ENCODE assay signal across 1 cellular context in the genomic region with DNA sequence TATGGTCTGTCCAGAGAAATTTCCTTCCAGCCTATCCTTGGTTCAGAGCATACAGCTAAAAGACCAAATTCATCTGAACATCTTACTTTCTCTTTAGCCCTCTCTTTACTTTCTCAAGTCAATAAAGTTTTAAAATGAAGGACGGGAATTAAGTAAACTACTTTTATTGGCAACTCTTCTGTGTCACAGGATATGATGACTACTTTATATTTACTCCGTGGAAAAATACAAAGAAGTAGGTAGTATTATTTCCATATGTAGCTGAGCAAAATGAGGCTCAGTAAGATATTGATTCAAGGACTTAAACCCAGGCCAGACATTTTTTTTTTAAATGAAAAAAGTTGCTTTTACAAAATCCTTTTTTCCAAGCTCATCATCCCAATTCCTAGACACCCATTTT.
TF ChIP-seq lines count a peak whose summit lies in the region.

No MANE protein-coding gene starts in this region.

TF ChIP-seq in GM23338, 12 proteins besides CTCF, POLR2A, EP300 and RAD21 (continued from another document):
- TF ChIP-seq NANOG (IDR thresholded peaks at IDR 0.05; ENCODE audit: borderline replicate concordance) (no peak), POLR2AphosphoS5 (IDR thresholded peaks at IDR 0.05; ENCODE audit: low read depth) (no peak), STAT1 (IDR thresholded peaks at IDR 0.05; ENCODE audit: unreplicated experiment) (no peak), EZH2 (IDR thresholded peaks at IDR 0.05; ENCODE audit: low read depth, unreplicated experiment) (no peak), EZH2phosphoT487 (IDR thresholded peaks at IDR 0.05; ENCODE audit: unreplicated experiment) (no peak), ZNF331 (CRISPR knock-in tag; IDR thresholded peaks at IDR 0.05; ENCODE audit: low read depth) (no peak), CREB1 (CRISPR knock-in tag; IDR thresholded peaks at IDR 0.05; ENCODE audit: low read depth) (no peak)
- TF ChIP-seq, protein P1, sequence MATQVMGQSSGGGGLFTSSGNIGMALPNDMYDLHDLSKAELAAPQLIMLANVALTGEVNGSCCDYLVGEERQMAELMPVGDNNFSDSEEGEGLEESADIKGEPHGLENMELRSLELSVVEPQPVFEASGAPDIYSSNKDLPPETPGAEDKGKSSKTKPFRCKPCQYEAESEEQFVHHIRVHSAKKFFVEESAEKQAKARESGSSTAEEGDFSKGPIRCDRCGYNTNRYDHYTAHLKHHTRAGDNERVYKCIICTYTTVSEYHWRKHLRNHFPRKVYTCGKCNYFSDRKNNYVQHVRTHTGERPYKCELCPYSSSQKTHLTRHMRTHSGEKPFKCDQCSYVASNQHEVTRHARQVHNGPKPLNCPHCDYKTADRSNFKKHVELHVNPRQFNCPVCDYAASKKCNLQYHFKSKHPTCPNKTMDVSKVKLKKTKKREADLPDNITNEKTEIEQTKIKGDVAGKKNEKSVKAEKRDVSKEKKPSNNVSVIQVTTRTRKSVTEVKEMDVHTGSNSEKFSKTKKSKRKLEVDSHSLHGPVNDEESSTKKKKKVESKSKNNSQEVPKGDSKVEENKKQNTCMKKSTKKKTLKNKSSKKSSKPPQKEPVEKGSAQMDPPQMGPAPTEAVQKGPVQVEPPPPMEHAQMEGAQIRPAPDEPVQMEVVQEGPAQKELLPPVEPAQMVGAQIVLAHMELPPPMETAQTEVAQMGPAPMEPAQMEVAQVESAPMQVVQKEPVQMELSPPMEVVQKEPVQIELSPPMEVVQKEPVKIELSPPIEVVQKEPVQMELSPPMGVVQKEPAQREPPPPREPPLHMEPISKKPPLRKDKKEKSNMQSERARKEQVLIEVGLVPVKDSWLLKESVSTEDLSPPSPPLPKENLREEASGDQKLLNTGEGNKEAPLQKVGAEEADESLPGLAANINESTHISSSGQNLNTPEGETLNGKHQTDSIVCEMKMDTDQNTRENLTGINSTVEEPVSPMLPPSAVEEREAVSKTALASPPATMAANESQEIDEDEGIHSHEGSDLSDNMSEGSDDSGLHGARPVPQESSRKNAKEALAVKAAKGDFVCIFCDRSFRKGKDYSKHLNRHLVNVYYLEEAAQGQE (IDR thresholded peaks at IDR 0.05; ENCODE audit: unreplicated experiment), result no peak
- TF ChIP-seq, protein P2, sequence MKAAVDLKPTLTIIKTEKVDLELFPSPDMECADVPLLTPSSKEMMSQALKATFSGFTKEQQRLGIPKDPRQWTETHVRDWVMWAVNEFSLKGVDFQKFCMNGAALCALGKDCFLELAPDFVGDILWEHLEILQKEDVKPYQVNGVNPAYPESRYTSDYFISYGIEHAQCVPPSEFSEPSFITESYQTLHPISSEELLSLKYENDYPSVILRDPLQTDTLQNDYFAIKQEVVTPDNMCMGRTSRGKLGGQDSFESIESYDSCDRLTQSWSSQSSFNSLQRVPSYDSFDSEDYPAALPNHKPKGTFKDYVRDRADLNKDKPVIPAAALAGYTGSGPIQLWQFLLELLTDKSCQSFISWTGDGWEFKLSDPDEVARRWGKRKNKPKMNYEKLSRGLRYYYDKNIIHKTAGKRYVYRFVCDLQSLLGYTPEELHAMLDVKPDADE (IDR thresholded peaks at IDR 0.05), result no peak
- TF ChIP-seq, protein P3, sequence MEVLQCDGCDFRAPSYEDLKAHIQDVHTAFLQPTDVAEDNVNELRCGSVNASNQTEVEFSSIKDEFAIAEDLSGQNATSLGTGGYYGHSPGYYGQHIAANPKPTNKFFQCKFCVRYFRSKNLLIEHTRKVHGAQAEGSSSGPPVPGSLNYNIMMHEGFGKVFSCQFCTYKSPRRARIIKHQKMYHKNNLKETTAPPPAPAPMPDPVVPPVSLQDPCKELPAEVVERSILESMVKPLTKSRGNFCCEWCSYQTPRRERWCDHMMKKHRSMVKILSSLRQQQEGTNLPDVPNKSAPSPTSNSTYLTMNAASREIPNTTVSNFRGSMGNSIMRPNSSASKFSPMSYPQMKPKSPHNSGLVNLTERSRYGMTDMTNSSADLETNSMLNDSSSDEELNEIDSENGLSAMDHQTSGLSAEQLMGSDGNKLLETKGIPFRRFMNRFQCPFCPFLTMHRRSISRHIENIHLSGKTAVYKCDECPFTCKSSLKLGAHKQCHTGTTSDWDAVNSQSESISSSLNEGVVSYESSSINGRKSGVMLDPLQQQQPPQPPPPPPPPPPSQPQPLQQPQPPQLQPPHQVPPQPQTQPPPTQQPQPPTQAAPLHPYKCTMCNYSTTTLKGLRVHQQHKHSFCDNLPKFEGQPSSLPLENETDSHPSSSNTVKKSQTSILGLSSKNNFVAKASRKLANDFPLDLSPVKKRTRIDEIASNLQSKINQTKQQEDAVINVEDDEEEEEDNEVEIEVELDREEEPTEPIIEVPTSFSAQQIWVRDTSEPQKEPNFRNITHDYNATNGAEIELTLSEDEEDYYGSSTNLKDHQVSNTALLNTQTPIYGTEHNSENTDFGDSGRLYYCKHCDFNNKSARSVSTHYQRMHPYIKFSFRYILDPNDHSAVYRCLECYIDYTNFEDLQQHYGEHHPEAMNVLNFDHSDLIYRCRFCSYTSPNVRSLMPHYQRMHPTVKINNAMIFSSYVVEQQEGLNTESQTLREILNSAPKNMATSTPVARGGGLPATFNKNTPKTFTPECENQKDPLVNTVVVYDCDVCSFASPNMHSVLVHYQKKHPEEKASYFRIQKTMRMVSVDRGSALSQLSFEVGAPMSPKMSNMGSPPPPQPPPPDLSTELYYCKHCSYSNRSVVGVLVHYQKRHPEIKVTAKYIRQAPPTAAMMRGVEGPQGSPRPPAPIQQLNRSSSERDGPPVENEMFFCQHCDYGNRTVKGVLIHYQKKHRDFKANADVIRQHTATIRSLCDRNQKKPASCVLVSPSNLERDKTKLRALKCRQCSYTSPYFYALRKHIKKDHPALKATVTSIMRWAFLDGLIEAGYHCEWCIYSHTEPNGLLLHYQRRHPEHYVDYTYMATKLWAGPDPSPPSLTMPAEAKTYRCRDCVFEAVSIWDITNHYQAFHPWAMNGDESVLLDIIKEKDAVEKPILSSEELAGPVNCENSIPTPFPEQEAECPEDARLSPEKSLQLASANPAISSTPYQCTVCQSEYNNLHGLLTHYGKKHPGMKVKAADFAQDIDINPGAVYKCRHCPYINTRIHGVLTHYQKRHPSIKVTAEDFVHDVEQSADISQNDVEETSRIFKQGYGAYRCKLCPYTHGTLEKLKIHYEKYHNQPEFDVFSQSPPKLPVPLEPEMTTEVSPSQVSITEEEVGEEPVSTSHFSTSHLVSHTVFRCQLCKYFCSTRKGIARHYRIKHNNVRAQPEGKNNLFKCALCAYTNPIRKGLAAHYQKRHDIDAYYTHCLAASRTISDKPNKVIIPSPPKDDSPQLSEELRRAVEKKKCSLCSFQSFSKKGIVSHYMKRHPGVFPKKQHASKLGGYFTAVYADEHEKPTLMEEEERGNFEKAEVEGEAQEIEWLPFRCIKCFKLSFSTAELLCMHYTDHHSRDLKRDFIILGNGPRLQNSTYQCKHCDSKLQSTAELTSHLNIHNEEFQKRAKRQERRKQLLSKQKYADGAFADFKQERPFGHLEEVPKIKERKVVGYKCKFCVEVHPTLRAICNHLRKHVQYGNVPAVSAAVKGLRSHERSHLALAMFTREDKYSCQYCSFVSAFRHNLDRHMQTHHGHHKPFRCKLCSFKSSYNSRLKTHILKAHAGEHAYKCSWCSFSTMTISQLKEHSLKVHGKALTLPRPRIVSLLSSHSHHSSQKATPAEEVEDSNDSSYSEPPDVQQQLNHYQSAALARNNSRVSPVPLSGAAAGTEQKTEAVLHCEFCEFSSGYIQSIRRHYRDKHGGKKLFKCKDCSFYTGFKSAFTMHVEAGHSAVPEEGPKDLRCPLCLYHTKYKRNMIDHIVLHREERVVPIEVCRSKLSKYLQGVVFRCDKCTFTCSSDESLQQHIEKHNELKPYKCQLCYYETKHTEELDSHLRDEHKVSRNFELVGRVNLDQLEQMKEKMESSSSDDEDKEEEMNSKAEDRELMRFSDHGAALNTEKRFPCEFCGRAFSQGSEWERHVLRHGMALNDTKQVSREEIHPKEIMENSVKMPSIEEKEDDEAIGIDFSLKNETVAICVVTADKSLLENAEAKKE (CRISPR knock-in tag; IDR thresholded peaks at IDR 0.05), result no peak
